In genomic region chr11:95705485-95706124, GRCh38 we compare ENCODE assay signal across 8 cellular contexts.
DNase-seq lines count a peak whose midpoint lies in the region; ATAC-seq, FAIRE-seq and TF ChIP-seq lines count a peak whose summit lies in the region.

No MANE protein-coding gene starts in this region.

- TF ChIP-seq CTCF in endothelial cell of umbilical vein (IDR thresholded peaks at IDR 0.05; ENCODE audit: extremely low read depth in 1 of 2, insufficient read depth in 1 of 2, low read depth in 1 of 2, low read length in 2 of 2) (peak; percentile 83 to 93), mucosa of descending colon (IDR thresholded peaks at IDR 0.05) (peak; percentile 80)

- H4K20me1 ChIP-seq in endothelial cell of umbilical vein (replicated peaks; ENCODE audit: control insufficient read depth, extremely low read depth, insufficient read depth, low read length), result no peaks in the 10 kb centered on the region

- no peaks in the 10 kb centered on the region for H3K79me2 ChIP-seq in endothelial cell of umbilical vein (ENCODE audit: control insufficient read depth, insufficient read depth, low read length)

- H3K36me3 ChIP-seq in endothelial cell of umbilical vein (ENCODE audit: control insufficient read depth in 2 of 2, extremely low read depth in 1 of 2, insufficient read depth in 2 of 2, low read length in 2 of 2), result no peaks in the 10 kb centered on the region
- H3K36me3 ChIP-seq in mucosa of descending colon (ENCODE audit: low read depth), result no peaks in the 10 kb centered on the region

- H3K4me1 ChIP-seq in endothelial cell of umbilical vein (ENCODE audit: control insufficient read depth, extremely low read depth, insufficient read depth, low read length) (no peaks in the 10 kb centered on the region), mucosa of descending colon (ENCODE audit: low read depth) (peaks cover 3% of the 10 kb centered on the region)

- dilution Hi-C loops in endothelial cell of umbilical vein (cut with MboI; ENCODE audit: extremely low pct_ligation_motif_present, low sequenced_read_pairs), result no loop called here

- no TSS peak for BruUV-seq in endothelial cell of umbilical vein (replicated peaks; lab: Mats Ljungman, UMichigan)

- FAIRE-seq in endothelial cell of umbilical vein (lab: Jason Lieb, UNC), result peak; percentile 91

- intact Hi-C loops in endothelial cell of umbilical vein (cut with micrococcal nuclease) (loop anchor here (1.0 to 10.0 kb wide), 7 partner anchors 57 to 732 kb away; partner anchors contain the start of genes CWC15 and KDM4D), mucosa of descending colon (cut with DNase I, micrococcal nuclease) (loop anchor here (2.0 to 5.0 kb wide), 2 partner anchors 553 kb away; no protein-coding TSS in a partner anchor)

- H3K27ac Mint-ChIP-seq in activated CD8-positive, alpha-beta memory T cell treated with anti-CD3 and anti-CD28 coated beads, Interleukin-2, amount 10 ng/mL, durations not matched to agents 7 days and 5 days, result no peak overlapping the region

- in situ Hi-C loops in Caki2 (cut with HindIII; ENCODE audit: low pct_unique_long_range_greater_than_20kb, low sequenced_read_pairs), result no loop called here

- H3K9me3 ChIP-seq in endothelial cell of umbilical vein (replicated peaks; ENCODE audit: control insufficient read depth, insufficient read depth, low read length), result no peaks in the 10 kb centered on the region
- H3K9me3 ChIP-seq in mucosa of descending colon, result no peaks in the 10 kb centered on the region

- TF ChIP-seq POLR2A in endothelial cell of umbilical vein (IDR thresholded peaks at IDR 0.05; ENCODE audit: low read depth, low read length), result no peak

- no peaks in the 10 kb centered on the region for H3K9me3 Mint-ChIP-seq in activated CD8-positive, alpha-beta memory T cell treated with anti-CD3 and anti-CD28 coated beads, Interleukin-2, amount 10 ng/mL, durations not matched to agents 7 days and 5 days (ENCODE audit: low read depth)

- H3K27me3 ChIP-seq in endothelial cell of umbilical vein (ENCODE audit: control insufficient read depth in 2 of 2, insufficient read depth in 2 of 2, low read length in 2 of 2), result peaks cover 13 to 17% of the 10 kb centered on the region in 2 experiments

- H3K27me3 Mint-ChIP-seq in activated CD8-positive, alpha-beta memory T cell treated with anti-CD3 and anti-CD28 coated beads, Interleukin-2, amount 10 ng/mL, durations not matched to agents 7 days and 5 days, result peaks cover 8% of the 10 kb centered on the region

- H3K4me3 Mint-ChIP-seq in activated CD8-positive, alpha-beta memory T cell treated with anti-CD3 and anti-CD28 coated beads, Interleukin-2, amount 10 ng/mL, durations not matched to agents 7 days and 5 days, result no peak overlapping the region

- no peak overlapping the region for H3K27ac ChIP-seq in endothelial cell of umbilical vein (ENCODE audit: insufficient read depth, low read depth, low read length)

- H3K36me3 Mint-ChIP-seq in activated CD8-positive, alpha-beta memory T cell treated with anti-CD3 and anti-CD28 coated beads, Interleukin-2, amount 10 ng/mL, durations not matched to agents 7 days and 5 days, result no peaks in the 10 kb centered on the region

- peak overlapping the region; percentile 42 for H2AFZ ChIP-seq in endothelial cell of umbilical vein (ENCODE audit: low read depth, low read length)

- no peaks in the 10 kb centered on the region for H3K9me1 ChIP-seq in endothelial cell of umbilical vein (replicated peaks; ENCODE audit: control insufficient read depth, extremely low read depth, insufficient read depth, low read length)

- no peak overlapping the region for H3K9ac ChIP-seq in endothelial cell of umbilical vein (replicated peaks; ENCODE audit: extremely low read depth, insufficient read depth, low read length)

- no peak overlapping the region for H3K4me2 ChIP-seq in endothelial cell of umbilical vein (ENCODE audit: insufficient read depth, low read length)

- CTCF ChIA-PET in activated CD8-positive, alpha-beta memory T cell treated with anti-CD3 and anti-CD28 coated beads, Interleukin-2, amount 10 ng/mL, durations not matched to agents 7 days and 5 days (lab: Charles Lee), result interaction anchor here (0.6 to 8.1 kb wide), 37 partner anchors 10 to 638 kb away, joined by 3 to 193 read pairs (median 4); partner anchors contain the start of genes SESN3 and SRSF8
- CTCF ChIA-PET in endothelial cell of umbilical vein (lab: Charles Lee), result interaction anchor here (0.6 to 3.9 kb wide), 64 partner anchors 10 to 1810 kb away, joined by 3 to 176 read pairs (median 4); partner anchors contain the start of genes ENDOD1, SESN3 and SRSF8

- DNase-seq in Caki2 (ENCODE audit: low read depth) (peak; percentile 56), HT1080 (ENCODE audit: low read depth) (peak; percentile 82), NOMO-1 treated with DMSO at 0.1 percent for 48 hours (lab: John Stamatoyannopoulos, UW; ENCODE audit: unreplicated experiment) (peak; percentile 85), endothelial cell of umbilical vein (ENCODE audit: low read depth, low spot score) (peak; percentile 87), mucosa of descending colon (peak; percentile 81 to 92 (median 84))
- peak; percentile 88 for DNase-seq in activated CD8-positive, alpha-beta memory T cell treated with anti-CD3 and anti-CD28 coated beads, Interleukin-2, amount 10 ng/mL, durations not matched to agents 7 days and 5 days
- peak; percentile 58 to 73 for DNase-seq in stimulated activated CD8-positive, alpha-beta memory T cell treated with anti-CD3 and anti-CD28 coated beads, Interleukin-4, amount 100 ng/mL, for 1 hour (ENCODE audit: low read depth in 2 of 2, low spot score in 1 of 2)

- no peak overlapping the region for H3K4me3 ChIP-seq in endothelial cell of umbilical vein (replicated peaks in 1 of 3; ENCODE audit: insufficient read depth in 1 of 3, low read depth in 1 of 3, low read length in 3 of 3)
- H3K4me3 ChIP-seq in mucosa of descending colon, result no peak overlapping the region

- POLR2A ChIA-PET in endothelial cell of umbilical vein (lab: Charles Lee), result no interaction called here

- H3K4me1 Mint-ChIP-seq in activated CD8-positive, alpha-beta memory T cell treated with anti-CD3 and anti-CD28 coated beads, Interleukin-2, amount 10 ng/mL, durations not matched to agents 7 days and 5 days, result peaks cover 7% of the 10 kb centered on the region

- peak; percentile 85 for ATAC-seq in GM21423 (IDR thresholded peaks at IDR 0.05; ENCODE audit: unreplicated experiment)
- ATAC-seq in activated CD8-positive, alpha-beta memory T cell treated with anti-CD3 and anti-CD28 coated beads, Interleukin-2, amount 10 ng/mL, durations not matched to agents 7 days and 5 days, result peak; percentile 94
- peak; percentile 98 for ATAC-seq in mucosa of descending colon

TF ChIP-seq in endothelial cell of umbilical vein, 7 proteins besides CTCF, POLR2A, EP300 and RAD21:
- TF ChIP-seq JUN (IDR thresholded peaks at IDR 0.05; ENCODE audit: borderline replicate concordance, insufficient read depth, insufficient read length, low read depth) (no peak), POLR2AphosphoS5 (IDR thresholded peaks at IDR 0.05; ENCODE audit: insufficient read depth, low read depth, low read length) (no peak), EZH2 (IDR thresholded peaks at IDR 0.05; ENCODE audit: borderline replicate concordance, low read depth, low read length, severe bottlenecking) (no peak), MYC (IDR thresholded peaks at IDR 0.05; ENCODE audit: low read depth, low read length) (no peak), MAX (IDR thresholded peaks at IDR 0.05; ENCODE audit: insufficient read depth, insufficient read length) (no peak), GATA2 (IDR thresholded peaks at IDR 0.05; ENCODE audit: insufficient read depth, insufficient read length, low read depth, low read length) (no peak), FOS (IDR thresholded peaks at IDR 0.05; ENCODE audit: borderline replicate concordance, insufficient read depth, low read length) (no peak)
